Comparison of ENCODE assay signal across 19 cellular contexts in the genomic region with DNA sequence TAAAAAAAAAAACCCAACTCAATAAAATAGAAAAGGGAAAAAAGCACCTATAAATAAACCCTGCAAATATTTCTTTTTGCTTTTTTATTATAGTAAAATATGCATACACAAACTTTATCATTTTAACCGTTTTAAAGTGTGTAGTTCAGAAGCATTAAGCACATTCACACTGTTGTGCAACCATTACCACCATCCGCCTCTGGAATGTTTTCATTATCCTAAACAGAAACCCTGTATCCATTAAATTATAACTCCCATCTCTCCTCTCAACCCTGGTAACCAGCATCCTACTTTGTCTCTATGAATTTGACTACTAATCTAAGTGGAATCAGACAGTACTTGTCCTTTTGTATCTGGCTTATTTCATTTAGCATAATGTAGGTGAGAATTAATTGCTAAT. TPM values are rescaled to one million over a fixed set of nuclear protein-coding genes. Genes with fewer than 3 reads are reported as not detected.
DNase-seq lines count a peak whose midpoint lies in the region; TF ChIP-seq lines count a peak whose summit lies in the region.
"Had no signal": no experiment of that assay in that cellular context is flagged by ENCODE, and none has a peak within 500 bp of the region (broad histone marks: within the 10 kb centered on the region; RNA-seq: fewer than 3 reads in every experiment).

No MANE protein-coding gene starts in this region.

- in situ Hi-C loops in mammary epithelial cell (cut with MboI; ENCODE audit: low sequenced_read_pairs in 2 of 2): loop anchor here in 1 of 2 donors (10.0 kb wide), 1 partner anchor 74 kb away; no protein-coding TSS in a partner anchor
- in situ Hi-C loops in KBM-7 (cut with MboI; ENCODE audit: low pct_unique_long_range_greater_than_20kb, low sequenced_read_pairs): no loop called here

- peaks cover 12% of the 10 kb centered on the region for H3K36me3 Mint-ChIP-seq in MCF 10A (ENCODE audit: insufficient read depth, unreplicated experiment)
- H3K36me3 Mint-ChIP-seq: CD8-positive, alpha-beta memory T cell; IgD-negative memory B cell had no signal

- no peaks in the 10 kb centered on the region for H3K36me3 ChIP-seq in breast epithelium
- H3K36me3 ChIP-seq in mammary epithelial cell (ENCODE audit: insufficient read depth, low read length): peaks cover 11% of the 10 kb centered on the region
- H3K36me3 ChIP-seq in uterus: no peaks in the 10 kb centered on the region
- H3K36me3 ChIP-seq: BLaER1 treated with 17β-estradiol and CSF1 and Interleukin-3, amounts not matched to agents 10 nM and 100 nM had no signal

- peak; percentile 41 for DNase-seq in MCF 10A (ENCODE audit: unreplicated experiment)
- DNase-seq in breast epithelium (ENCODE audit: low spot score in 2 of 2): no peak
- no peak for DNase-seq in mammary epithelial cell
- DNase-seq in fibroblast of peridontal ligament (ENCODE audit: extremely low read depth): peak; percentile 66
- DNase-seq in uterus: no peak
- no peak for DNase-seq in iPS-NIHi11 (ENCODE audit: low spot score)
- no peak for DNase-seq in KBM-7
- no peak for DNase-seq in cerebellum (ENCODE audit: low spot score)
- DNase-seq: CD8-positive, alpha-beta memory T cell; DMS79; GM23248; NCI-H1417 treated with DMSO at 0.1 percent for 48 hours; NCI-H1930; NCI-H446 treated with DMSO at 0.1 percent for 48 hours; NCI-H748 treated with DMSO at 0.1 percent for 48 hours had no signal

- peaks cover 92% of the 10 kb centered on the region for H3K79me2 ChIP-seq in mammary epithelial cell (ENCODE audit: insufficient read depth, low read length)

- CTCF ChIA-PET in MCF 10A (lab: Yijun Ruan, JAX): interaction anchor here (2.4 kb wide), 1 partner anchor 79 kb away, joined by 7 read pairs; no protein-coding TSS in a partner anchor
- CTCF ChIA-PET in mammary epithelial cell (lab: Charles Lee; ENCODE audit: low non-redundant PET): no interaction called here

- WGBS in mammary epithelial cell (ENCODE audit: low coverage, missing lambda C conversion rate): 60% methylated on average over 2 of the region's 2 CpGs

- POLR2A ChIA-PET in MCF 10A (lab: Yijun Ruan, JAX): interaction anchor here (1.5 kb wide), 1 partner anchor 21 kb away, joined by 4 read pairs; no protein-coding TSS in a partner anchor

- TF ChIP-seq CTCF in MCF 10A (IDR thresholded peaks at IDR 0.05; ENCODE audit: unreplicated experiment) (no peak), breast epithelium (IDR thresholded peaks at IDR 0.05) (no peak), mammary epithelial cell (conservative IDR thresholded peaks at IDR 0.05 in 1 of 2, IDR thresholded peaks at IDR 0.05 in 1 of 2; ENCODE audit: extremely low read depth in 1 of 2, insufficient read depth in 1 of 2, low read depth in 1 of 2, low read length in 2 of 2) (no peak), uterus (IDR thresholded peaks at IDR 0.05) (no peak)

- H3K27ac ChIP-seq in breast epithelium: no peak overlapping the region
- H3K27ac ChIP-seq in mammary epithelial cell (ENCODE audit: insufficient read depth, low read depth, low read length): peak overlapping the region; percentile 38
- peak overlapping the region; percentile 68 to 87 for H3K27ac ChIP-seq in uterus
- H3K27ac ChIP-seq: 22Rv1; BLaER1 treated with 17β-estradiol and CSF1 and Interleukin-3, amounts not matched to agents 10 nM and 100 nM; GM23248 had no signal

- H3K9me3 Mint-ChIP-seq in MCF 10A (ENCODE audit: unreplicated experiment): no peaks in the 10 kb centered on the region
- H3K9me3 Mint-ChIP-seq: CD8-positive, alpha-beta memory T cell; IgD-negative memory B cell had no signal

- H3K4me1 Mint-ChIP-seq in MCF 10A (ENCODE audit: insufficient read depth, unreplicated experiment): peaks cover 48% of the 10 kb centered on the region
- H3K4me1 Mint-ChIP-seq: CD8-positive, alpha-beta memory T cell; IgD-negative memory B cell had no signal

- BruUV-seq in MCF 10A (replicated peaks; lab: Mats Ljungman, UMichigan): no TSS peak
- no TSS peak for BruUV-seq in mammary epithelial cell (replicated peaks; lab: Mats Ljungman, UMichigan)

- no peaks in the 10 kb centered on the region for H3K27me3 Mint-ChIP-seq in MCF 10A (ENCODE audit: insufficient read depth, unreplicated experiment)

- H3K9me3 ChIP-seq in breast epithelium: no peaks in the 10 kb centered on the region
- no peaks in the 10 kb centered on the region for H3K9me3 ChIP-seq in mammary epithelial cell (replicated peaks; ENCODE audit: insufficient read depth, low read length)
- H3K9me3 ChIP-seq in uterus: no peaks in the 10 kb centered on the region

- H3K27me3 ChIP-seq in breast epithelium: no peaks in the 10 kb centered on the region
- H3K27me3 ChIP-seq in mammary epithelial cell (ENCODE audit: insufficient read depth, low read length): no peaks in the 10 kb centered on the region
- H3K27me3 ChIP-seq in uterus: no peaks in the 10 kb centered on the region
- H3K27me3 ChIP-seq: BLaER1 treated with 17β-estradiol and CSF1 and Interleukin-3, amounts not matched to agents 10 nM and 100 nM had no signal

- intact Hi-C loops in MCF 10A (cut with micrococcal nuclease) (no loop called here), breast epithelium (cut with DNase I; ENCODE audit: low total_unique reads) (no loop called here), mammary epithelial cell (cut with micrococcal nuclease) (no loop called here), uterus (cut with DNase I; ENCODE audit: low total_unique reads) (no loop called here)

- dilution Hi-C loops in mammary epithelial cell (cut with HindIII; ENCODE audit: low sequenced_read_pairs): no loop called here

- no peak overlapping the region for H3K9ac ChIP-seq in mammary epithelial cell (ENCODE audit: insufficient read depth, low read length)
- H3K9ac ChIP-seq: BLaER1 treated with 17β-estradiol and CSF1 and Interleukin-3, amounts not matched to agents 10 nM and 100 nM; GM23248 had no signal

- H3K4me2 ChIP-seq in mammary epithelial cell (ENCODE audit: insufficient read depth, low read depth, low read length): no peak overlapping the region
- H3K4me2 ChIP-seq: BLaER1 treated with 17β-estradiol and CSF1 and Interleukin-3, amounts not matched to agents 10 nM and 100 nM had no signal

- H2AFZ ChIP-seq in mammary epithelial cell (ENCODE audit: low read depth, low read length): no peak overlapping the region
- H2AFZ ChIP-seq: GM23248 had no signal

- H3K4me3 ChIP-seq in breast epithelium (no peak overlapping the region), mammary epithelial cell (replicated peaks in 1 of 3; ENCODE audit: insufficient read depth in 1 of 3, low read depth in 2 of 3, low read length in 3 of 3) (no peak overlapping the region), uterus (no peak overlapping the region)
- H3K4me3 ChIP-seq: BLaER1 treated with 17β-estradiol and CSF1 and Interleukin-3, amounts not matched to agents 10 nM and 100 nM; GM23248 had no signal

- H4K20me1 ChIP-seq in mammary epithelial cell (ENCODE audit: insufficient read depth, low read length): no peaks in the 10 kb centered on the region
- H4K20me1 ChIP-seq: BLaER1 treated with 17β-estradiol and CSF1 and Interleukin-3, amounts not matched to agents 10 nM and 100 nM had no signal

- no peak overlapping the region for H3K4me3 Mint-ChIP-seq in MCF 10A (ENCODE audit: unreplicated experiment)
- H3K4me3 Mint-ChIP-seq: CD8-positive, alpha-beta memory T cell; IgD-negative memory B cell had no signal

- H3K4me1 ChIP-seq in breast epithelium (no peaks in the 10 kb centered on the region), mammary epithelial cell (ENCODE audit: insufficient read depth, low read length) (peaks cover 75% of the 10 kb centered on the region), uterus (peaks cover 0 to 16% of the 10 kb centered on the region in 2 donors)

- peak overlapping the region; percentile 63 for H3K27ac Mint-ChIP-seq in MCF 10A (ENCODE audit: low read depth, unreplicated experiment)
- H3K27ac Mint-ChIP-seq: IgD-negative memory B cell had no signal

- TF ChIP-seq POLR2A in breast epithelium (IDR thresholded peaks at IDR 0.05) (no peak), uterus (IDR thresholded peaks at IDR 0.05) (no peak)

RNA-seq across cellular contexts. Expression of a gene that starts 15.0 kb away (rescaled TPM):
- total RNA-seq in MCF 10A (2022) (180 and 208 TPM in 2 replicates), breast epithelium (10 to 100 TPM in 1 of 3 donors, 1 to 10 TPM in 2; 1.9 to 11.3 (median 8.5) TPM), mammary epithelial cell (100 to 1,000 TPM; 126 to 271 TPM), uterus (10 to 100 TPM in 1 of 4 donors, 1 to 10 TPM in 3; 1.8 to 14.2 (median 4.0) TPM), cerebellum (0.09 TPM)
- 138 TPM for polyA plus RNA-seq in mammary epithelial cell
- polyA minus RNA-seq in mammary epithelial cell: 432 TPM
- total RNA-seq: SK-MEL-5 had no signal
- polyA plus RNA-seq: CD8-positive, alpha-beta memory T cell; IgD-negative memory B cell had no signal

Comparison
In these comparisons a context has a peak if more than half of its experiments do, and no peak if none do; other contexts are left out.
1. DNase-seq: peak in MCF 10A (single experiment) and fibroblast of peridontal ligament (single experiment); none in breast epithelium (0 of 2), mammary epithelial cell (single experiment), uterus (0 of 2), iPS-NIHi11 (single experiment), KBM-7 (single experiment) and cerebellum (single experiment).
2. H3K27ac ChIP-seq: peak in mammary epithelial cell (single experiment) and uterus (2 of 2); none in breast epithelium (0 of 2).
3. RNA of a gene that starts 15.0 kb away (total RNA-seq): 126 to 271 TPM in mammary epithelial cell and 180 to 208 TPM in MCF 10A; 1.9 to 11.3 TPM in breast epithelium, 1.8 to 14.2 TPM in uterus and 0.09 TPM in cerebellum (single experiment); every median in the first group is over 4 times any median in the second.